In the genomic region with DNA sequence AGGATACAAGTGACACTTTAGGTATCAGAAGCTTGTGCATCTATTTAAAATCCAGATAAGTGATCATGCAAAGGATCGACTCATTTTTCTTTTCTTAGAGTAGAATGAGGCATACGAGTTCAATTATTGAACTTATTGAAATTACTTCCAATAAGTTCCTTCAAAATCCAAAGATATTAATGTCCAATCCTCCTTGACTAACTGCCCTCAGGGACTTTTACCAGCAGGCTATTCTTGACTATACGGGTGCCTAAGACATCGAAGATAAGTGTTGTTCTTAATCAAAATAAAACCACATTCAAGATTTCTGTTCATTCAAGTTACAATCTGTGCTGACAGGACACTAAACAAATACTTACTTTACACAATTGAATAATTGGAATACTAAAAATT, we compare ENCODE assay signal across 18 cellular contexts.
DNase-seq lines count a peak whose midpoint lies in the region; ATAC-seq and TF ChIP-seq lines count a peak whose summit lies in the region.
"Had no signal": no experiment of that assay in that cellular context is flagged by ENCODE, and none has a peak within 500 bp of the region (broad histone marks: within the 10 kb centered on the region; RNA-seq: fewer than 3 reads in every experiment).

No MANE protein-coding gene starts in this region.

- H3K4me3 ChIP-seq in BLaER1 treated with 17β-estradiol and CSF1 and Interleukin-3, amounts not matched to agents 10 nM and 100 nM = peak overlapping the region in 1 of 10 experiments; percentile 30; a peak in 4 of 20 replicates
- H3K4me3 ChIP-seq in CD8-positive, alpha-beta T cell (ENCODE audit: low read depth, low read length) = no peak overlapping the region
- H3K4me3 ChIP-seq: GM23248, tibial nerve had no signal

- H3K36me3 Mint-ChIP-seq in CD8-positive, alpha-beta T cell = no peaks in the 10 kb centered on the region
- no peaks in the 10 kb centered on the region for H3K36me3 Mint-ChIP-seq in activated CD4-positive, alpha-beta memory T cell treated with anti-CD3 and anti-CD28 coated beads for 36 hours
- no peaks in the 10 kb centered on the region for H3K36me3 Mint-ChIP-seq in immature natural killer cell

- peak overlapping the region; percentile 56 for H3K4me3 Mint-ChIP-seq in CD8-positive, alpha-beta T cell
- H3K4me3 Mint-ChIP-seq in activated CD4-positive, alpha-beta memory T cell treated with anti-CD3 and anti-CD28 coated beads for 36 hours = no peak overlapping the region
- H3K4me3 Mint-ChIP-seq in immature natural killer cell = peak overlapping the region; percentile 51 to 88 (median 69)
- H3K4me3 Mint-ChIP-seq: neural crest cell had no signal

- no peaks in the 10 kb centered on the region for H3K9me3 Mint-ChIP-seq in CD8-positive, alpha-beta T cell
- H3K9me3 Mint-ChIP-seq in activated CD4-positive, alpha-beta memory T cell treated with anti-CD3 and anti-CD28 coated beads for 36 hours = no peaks in the 10 kb centered on the region
- no peaks in the 10 kb centered on the region for H3K9me3 Mint-ChIP-seq in immature natural killer cell
- H3K9me3 Mint-ChIP-seq: neural crest cell had no signal

- no peaks in the 10 kb centered on the region for H3K36me3 ChIP-seq in BLaER1 treated with 17β-estradiol and CSF1 and Interleukin-3, amounts not matched to agents 10 nM and 100 nM
- H3K36me3 ChIP-seq in CD8-positive, alpha-beta T cell (ENCODE audit: insufficient read depth, low read length) = no peaks in the 10 kb centered on the region
- H3K36me3 ChIP-seq: brain microvascular endothelial cell, tibial nerve had no signal

- peaks cover 58% of the 10 kb centered on the region for H3K4me1 Mint-ChIP-seq in CD8-positive, alpha-beta T cell (ENCODE audit: low read depth)
- H3K4me1 Mint-ChIP-seq in activated CD4-positive, alpha-beta memory T cell treated with anti-CD3 and anti-CD28 coated beads for 36 hours (ENCODE audit: low read depth) = peaks cover 57% of the 10 kb centered on the region
- peaks cover 61 to 66% of the 10 kb centered on the region in 2 donors for H3K4me1 Mint-ChIP-seq in immature natural killer cell
- H3K4me1 Mint-ChIP-seq: neural crest cell had no signal

- H3K4me1 ChIP-seq in BLaER1 treated with 17β-estradiol and CSF1 and Interleukin-3, amounts not matched to agents 10 nM and 100 nM = peaks cover 21 to 60% (median 37%) of the 10 kb centered on the region in 10 experiments
- peaks cover 44% of the 10 kb centered on the region for H3K4me1 ChIP-seq in CD8-positive, alpha-beta T cell (ENCODE audit: insufficient read depth, low read length)
- H3K4me1 ChIP-seq: tibial nerve had no signal

- no peaks in the 10 kb centered on the region for H3K9me3 ChIP-seq in BLaER1 treated with 17β-estradiol and CSF1 and Interleukin-3, amounts not matched to agents 10 nM and 100 nM (replicated peaks in 1 of 11)
- H3K9me3 ChIP-seq in CD8-positive, alpha-beta T cell (ENCODE audit: low read length) = no peaks in the 10 kb centered on the region
- H3K9me3 ChIP-seq: tibial nerve had no signal

- intact Hi-C loops in CD8-positive, alpha-beta T cell (cut with DNase I, micrococcal nuclease) = no loop called here
- intact Hi-C loops in activated CD4-positive, alpha-beta memory T cell treated with anti-CD3 and anti-CD28 coated beads for 36 hours (cut with micrococcal nuclease) = no loop called here

- peak overlapping the region; percentile 80 for H3K27ac Mint-ChIP-seq in CD8-positive, alpha-beta T cell
- H3K27ac Mint-ChIP-seq in activated CD4-positive, alpha-beta memory T cell treated with anti-CD3 and anti-CD28 coated beads for 36 hours = peak overlapping the region; percentile 20
- peak overlapping the region; percentile 81 to 98 (median 95) for H3K27ac Mint-ChIP-seq in immature natural killer cell

- no peaks in the 10 kb centered on the region for H4K20me1 ChIP-seq in BLaER1 treated with 17β-estradiol and CSF1 and Interleukin-3, amounts not matched to agents 10 nM and 100 nM

- peak overlapping the region; percentile 19 to 93 (median 80); a peak in 20 of 22 replicates for H3K4me2 ChIP-seq in BLaER1 treated with 17β-estradiol and CSF1 and Interleukin-3, amounts not matched to agents 10 nM and 100 nM

- ATAC-seq in CD8-positive, alpha-beta T cell = no peak
- no peak for ATAC-seq in GM21529 (IDR thresholded peaks at IDR 0.05; ENCODE audit: unreplicated experiment)
- ATAC-seq: Panc1 had no signal

- H3K9ac ChIP-seq in BLaER1 treated with 17β-estradiol and CSF1 and Interleukin-3, amounts not matched to agents 10 nM and 100 nM = peak overlapping the region in 7 of 11 experiments; percentile 36 to 76 (median 68); a peak in 12 of 22 replicates
- H3K9ac ChIP-seq: GM23248 had no signal

- no peaks in the 10 kb centered on the region for H3K27me3 ChIP-seq in BLaER1 treated with 17β-estradiol and CSF1 and Interleukin-3, amounts not matched to agents 10 nM and 100 nM
- H3K27me3 ChIP-seq in CD8-positive, alpha-beta T cell (ENCODE audit: insufficient read depth, low read length) = no peaks in the 10 kb centered on the region
- H3K27me3 ChIP-seq: brain microvascular endothelial cell, tibial nerve had no signal

- no peak for DNase-seq in CD8-positive, alpha-beta T cell
- no peak for DNase-seq in activated CD4-positive, alpha-beta memory T cell treated with anti-CD3 and anti-CD28 coated beads for 36 hours
- DNase-seq in immature natural killer cell (no peak), iPS-NIHi7 (ENCODE audit: extremely low spot score) (no peak), HUDEP-2 (lab: John Stamatoyannopoulos, UW; ENCODE audit: unreplicated experiment in 76 of 76) (no peak)
- DNase-seq: activated CD8-positive, alpha-beta memory T cell treated with anti-CD3 and anti-CD28 coated beads for 24 hours; activated naive CD4-positive, alpha-beta T cell; brain microvascular endothelial cell; DMS153; effector CD4-positive, alpha-beta T cell; GM23248; mammary epithelial cell; NCI-H1092 had no signal

- POLR2A ChIA-PET in CD8-positive, alpha-beta T cell (lab: Charles Lee) = interaction anchor here (1.1 to 2.3 kb wide), 2 partner anchors 15 to 74 kb away, joined by 7 to 14 read pairs; partner anchors contain the start of gene SP4
- POLR2A ChIA-PET in activated CD4-positive, alpha-beta memory T cell treated with anti-CD3 and anti-CD28 coated beads for 36 hours (lab: Charles Lee) = interaction anchor here (0.8 to 2.6 kb wide), 3 partner anchors 14 to 251 kb away, joined by 3 to 29 read pairs (median 3); partner anchors contain the start of gene SP4

- CTCF ChIA-PET in CD8-positive, alpha-beta T cell (lab: Charles Lee) = interaction anchor here (1.0 kb wide), 1 partner anchor 154 kb away, joined by 3 read pairs; no protein-coding TSS in a partner anchor
- CTCF ChIA-PET in activated CD4-positive, alpha-beta memory T cell treated with anti-CD3 and anti-CD28 coated beads for 36 hours (lab: Charles Lee) = interaction anchor here (0.9 to 1.2 kb wide), 2 partner anchors 14 to 225 kb away, joined by 3 to 9 read pairs; no protein-coding TSS in a partner anchor

- peak overlapping the region; percentile 21 to 87 (median 80); a peak in 19 of 22 replicates for H3K27ac ChIP-seq in BLaER1 treated with 17β-estradiol and CSF1 and Interleukin-3, amounts not matched to agents 10 nM and 100 nM
- no peak overlapping the region for H3K27ac ChIP-seq in CD8-positive, alpha-beta T cell (ENCODE audit: low read depth, low read length)
- H3K27ac ChIP-seq: brain microvascular endothelial cell, GM23248, tibial nerve had no signal

- no peak for TF ChIP-seq CTCF in CD8-positive, alpha-beta T cell (IDR thresholded peaks at IDR 0.05)

- no peaks in the 10 kb centered on the region for H3K27me3 Mint-ChIP-seq in CD8-positive, alpha-beta T cell (ENCODE audit: low read depth)
- no peaks in the 10 kb centered on the region for H3K27me3 Mint-ChIP-seq in activated CD4-positive, alpha-beta memory T cell treated with anti-CD3 and anti-CD28 coated beads for 36 hours
- H3K27me3 Mint-ChIP-seq in immature natural killer cell (ENCODE audit: low read depth in 3 of 3) = peaks cover 0 to 5% (median 2%) of the 10 kb centered on the region in 3 donors

Comparison
In these comparisons a context has a peak if more than half of its experiments do, and no peak if none do; other contexts are left out.
1. H3K27ac Mint-ChIP-seq: peak in every context shown above with its lines; median percentile 95 in immature natural killer cell; 80 in CD8-positive, alpha-beta T cell; 20 in activated CD4-positive, alpha-beta memory T cell treated with anti-CD3 and anti-CD28 coated beads for 36 hours.